Comparison of ENCODE assay signal across 8 cellular contexts in the genomic region with DNA sequence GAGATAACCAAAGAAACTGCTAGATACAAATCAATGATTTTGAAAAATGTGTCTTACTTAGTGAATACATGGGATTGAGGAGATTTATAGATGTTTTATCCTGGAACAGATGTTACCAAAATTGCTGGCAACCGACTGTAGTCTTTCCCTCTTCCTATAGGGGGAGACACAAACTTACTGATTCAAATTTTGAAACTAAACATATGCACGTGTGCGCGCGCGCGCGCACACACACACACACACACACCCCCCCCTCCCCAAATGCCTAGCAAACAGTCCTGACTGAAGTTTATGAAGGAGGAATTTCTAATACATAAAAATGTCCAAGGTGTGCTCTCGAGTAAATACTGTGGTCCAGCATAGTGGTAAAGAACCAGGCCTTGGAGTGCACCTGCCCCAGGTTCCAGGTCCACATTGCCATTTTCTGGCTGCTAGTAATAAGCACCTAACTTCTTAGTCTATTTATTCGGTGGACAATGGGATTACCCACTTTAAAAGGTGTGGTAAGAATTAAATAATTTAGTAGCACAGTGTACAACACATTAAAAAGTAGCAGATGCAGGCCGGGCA. TPM values are rescaled to one million over a fixed set of nuclear protein-coding genes. Genes with fewer than 3 reads are reported as not detected.
DNase-seq lines count a peak whose midpoint lies in the region; ATAC-seq and TF ChIP-seq lines count a peak whose summit lies in the region.

No MANE protein-coding gene starts in this region.

- TF ChIP-seq CTCF in AG10803 (conservative IDR thresholded peaks at IDR 0.05; ENCODE audit: low read length) (peak; percentile 75), GM13976 (IDR thresholded peaks at IDR 0.05; ENCODE audit: borderline replicate concordance, control extremely low read depth, extremely low read depth, insufficient read depth, missing control alignments) (peak; percentile 31), dorsolateral prefrontal cortex (IDR thresholded peaks at IDR 0.05 in 54 of 56, conservative IDR thresholded peaks at IDR 0.05 in 2 of 56; ENCODE audit: low read depth in 1 of 56, partially characterized antibody in 56 of 56) (peak; percentile 32 to 79 (median 65)), neural cell (IDR thresholded peaks at IDR 0.05; ENCODE audit: poor library complexity, severe bottlenecking) (peak; percentile 61)

- no peak for TF ChIP-seq EP300 in neural cell (conservative IDR thresholded peaks at IDR 0.05; ENCODE audit: poor library complexity, severe bottlenecking)

- H3K27me3 ChIP-seq in dorsolateral prefrontal cortex (no peaks in the 10 kb centered on the region), neural cell (ENCODE audit: insufficient read depth, low read depth, low read length) (no peaks in the 10 kb centered on the region)

- no peaks in the 10 kb centered on the region for H3K9me3 ChIP-seq in neural cell (ENCODE audit: low read length)

- no peak overlapping the region for H3K4me3 ChIP-seq in AG10803 (ENCODE audit: low read length)
- no peak overlapping the region for H3K4me3 ChIP-seq in dorsolateral prefrontal cortex
- H3K4me3 ChIP-seq in neural cell (ENCODE audit: low read length) = no peak overlapping the region

- H3K9ac ChIP-seq in neural cell (ENCODE audit: low read length) = no peak overlapping the region

- intact Hi-C loops in dorsolateral prefrontal cortex (cut with DNase I) = loop anchor here (2.0 to 10.0 kb wide), 2 partner anchors 149 to 153 kb away; no protein-coding TSS in a partner anchor

- H3K79me2 ChIP-seq in neural cell (replicated peaks; ENCODE audit: insufficient read depth, low read length) = no peaks in the 10 kb centered on the region

- no peak overlapping the region for H2AFZ ChIP-seq in neural cell (ENCODE audit: low read depth, low read length)

- DNase-seq in AG10803 (ENCODE audit: low read depth) (peak; percentile 59), GM13976 (ENCODE audit: low spot score) (peak; percentile 54), T follicular helper cell (ENCODE audit: low read depth) (peak; percentile 11), dorsolateral prefrontal cortex (peak in 1 of 10 donors; percentile 17), mesenteric fat pad (ENCODE audit: low spot score) (no peak), GF-D8 (lab: John Stamatoyannopoulos, UW) (no peak)

- H3K4me2 ChIP-seq in neural cell (ENCODE audit: low read length) = no peak overlapping the region

- no peaks in the 10 kb centered on the region for H3K36me3 ChIP-seq in neural cell (ENCODE audit: insufficient read depth, low read length)

- H3K9me2 ChIP-seq in neural cell (ENCODE audit: insufficient read depth, low read length) = no peaks in the 10 kb centered on the region

- H3K27ac ChIP-seq in dorsolateral prefrontal cortex (peak overlapping the region in 2 of 59 donors; percentile 75 to 85), neural cell (ENCODE audit: low read length) (no peak overlapping the region)

- no peaks in the 10 kb centered on the region for H3F3A ChIP-seq in neural cell (ENCODE audit: insufficient read depth, low read length, poor library complexity, severe bottlenecking)

- no peaks in the 10 kb centered on the region for H4K20me1 ChIP-seq in neural cell (ENCODE audit: insufficient read depth)

- no peak for ATAC-seq in GM18873 (IDR thresholded peaks at IDR 0.05; ENCODE audit: low FRiP score, unreplicated experiment)

- TF ChIP-seq RAD21 in neural cell (conservative IDR thresholded peaks at IDR 0.05) = peak; percentile 46

- in situ Hi-C loops in GM13976 (cut with MboI; ENCODE audit: low sequenced_read_pairs, unreplicated experiment) = no loop called here

TF ChIP-seq in neural cell, 6 proteins besides CTCF, POLR2A, EP300 and RAD21:
- TF ChIP-seq TAF1 (IDR thresholded peaks at IDR 0.05; ENCODE audit: low read depth) (no peak), SMC3 (conservative IDR thresholded peaks at IDR 0.05; ENCODE audit: poor library complexity) (peak; percentile 46)
TF ChIP-seq in neural cell: peak in this region for 1.

RNA-seq across cellular contexts. Expression of gene C3orf62, which starts 18.5 kb away (rescaled TPM):
- total RNA-seq in dorsolateral prefrontal cortex (10 to 100 TPM in 66 of 120 experiments, 1 to 10 TPM in 54; 5.5 to 19.4 (median 10.3) TPM), mesenteric fat pad (5.8 TPM)
- 15.6 and 18.0 TPM in 2 replicates for polyA plus RNA-seq in neural cell
- 9.5 and 11.0 TPM in 2 replicates for polyA minus RNA-seq in neural cell

RNA-seq across cellular contexts. Expression of gene USP4, which starts 44.3 kb away (rescaled TPM):
- total RNA-seq in dorsolateral prefrontal cortex (10 to 100 TPM; 57.2 to 94.0 (median 74.4) TPM), mesenteric fat pad (65.5 TPM)
- polyA plus RNA-seq in neural cell = 35.5 and 42.7 TPM in 2 replicates
- polyA minus RNA-seq in neural cell = 36.5 and 47.1 TPM in 2 replicates

Comparison
In these comparisons a context has a peak if more than half of its experiments do, and no peak if none do; other contexts are left out.
1. DNase-seq: peak in AG10803 (single experiment), GM13976 (single experiment) and T follicular helper cell (single experiment); none in mesenteric fat pad (single experiment) and GF-D8 (single experiment).
2. Peak in every context shown above with its lines, with median percentiles within 50 percentile points of each other: CTCF ChIP-seq.